In genomic region chr3:58350627-58351013, GRCh38 we compare ENCODE assay signal across 10 cellular contexts. TPM values are rescaled to one million over a fixed set of nuclear protein-coding genes. Genes with fewer than 3 reads are reported as not detected.
DNase-seq lines count a peak whose midpoint lies in the region; ATAC-seq, FAIRE-seq and TF ChIP-seq lines count a peak whose summit lies in the region.
"Had no signal": no experiment of that assay in that cellular context is flagged by ENCODE, and none has a peak within 500 bp of the region (broad histone marks: within the 10 kb centered on the region; RNA-seq: fewer than 3 reads in every experiment).

No MANE protein-coding gene starts in this region.

- ATAC-seq in T-helper 17 cell (no peak), GM19397 (IDR thresholded peaks at IDR 0.05; ENCODE audit: unreplicated experiment) (no peak)

- H3K9me3 ChIP-seq in T-helper 17 cell (ENCODE audit: control insufficient read depth, low read length, poor library complexity, severe bottlenecking): no peaks in the 10 kb centered on the region
- no peaks in the 10 kb centered on the region for H3K9me3 ChIP-seq in kidney (ENCODE audit: control insufficient read depth in 1 of 2, low read length in 2 of 2)
- H3K9me3 ChIP-seq: ascending aorta had no signal

- no peak overlapping the region for H3K4me3 ChIP-seq in kidney (ENCODE audit: low read length in 2 of 2)
- H3K4me3 ChIP-seq: ascending aorta had no signal

- FAIRE-seq in kidney (lab: Jason Lieb, UNC): no peak
- FAIRE-seq: H54 had no signal

- intact Hi-C loops in CD14-positive monocyte (cut with micrococcal nuclease): loop anchor here in 1 of 2 donors (2.0 kb wide), 1 partner anchor 14 kb away; no protein-coding TSS in a partner anchor
- intact Hi-C loops in kidney (cut with DNase I): no loop called here

- peaks cover 8 to 10% of the 10 kb centered on the region in 2 donors for H3K4me1 ChIP-seq in kidney (ENCODE audit: control insufficient read depth in 1 of 2, insufficient read depth in 1 of 2, low read depth in 1 of 2, low read length in 2 of 2)
- H3K4me1 ChIP-seq: ascending aorta had no signal

- H3K9me3 Mint-ChIP-seq in CD14-positive monocyte: no peaks in the 10 kb centered on the region
- H3K9me3 Mint-ChIP-seq in HFFc6: no peaks in the 10 kb centered on the region

- H3K36me3 Mint-ChIP-seq in CD14-positive monocyte (peaks cover 9 to 11% of the 10 kb centered on the region in 2 donors), HFFc6 (ENCODE audit: low read depth) (no peaks in the 10 kb centered on the region), T-helper 17 cell (ENCODE audit: low read depth) (no peaks in the 10 kb centered on the region)

- H3K36me3 ChIP-seq in kidney (ENCODE audit: control insufficient read depth in 1 of 2, insufficient read depth in 2 of 2, low read length in 2 of 2): no peaks in the 10 kb centered on the region
- H3K36me3 ChIP-seq: ascending aorta had no signal

- H3K4me1 Mint-ChIP-seq in CD14-positive monocyte (peaks cover 84% of the 10 kb centered on the region), HFFc6 (ENCODE audit: low read depth) (peaks cover 30% of the 10 kb centered on the region), T-helper 17 cell (peaks cover 31% of the 10 kb centered on the region)

- H3K27ac Mint-ChIP-seq in CD14-positive monocyte (peak overlapping the region; percentile 90 to 98 (median 93)), HFFc6 (peak overlapping the region; percentile 64), T-helper 17 cell (no peak overlapping the region)

- DNase-seq in CD14-positive monocyte (ENCODE audit: low spot score): no peak
- peak; percentile 32 for DNase-seq in HFFc6
- no peak for DNase-seq in T-helper 17 cell
- DNase-seq in kidney: no peak
- DNase-seq in NCI-H2081 (lab: John Stamatoyannopoulos, UW): no peak
- no peak for DNase-seq in DMS79 (lab: John Stamatoyannopoulos, UW)
- no peak for DNase-seq in mucosa of gallbladder (ENCODE audit: low spot score)

- TF ChIP-seq CTCF in CD14-positive monocyte (IDR thresholded peaks at IDR 0.05) (no peak), HFFc6 (IDR thresholded peaks at IDR 0.05) (no peak), kidney (IDR thresholded peaks at IDR 0.05; ENCODE audit: borderline replicate concordance, extremely low read depth, insufficient read depth) (no peak)

- H3K27ac ChIP-seq in kidney (ENCODE audit: low read depth in 2 of 2, low read length in 2 of 2): peak overlapping the region; percentile 52 to 86
- H3K27ac ChIP-seq: ascending aorta had no signal

- peak overlapping the region in 1 of 2 donors; percentile 38 for H3K9ac ChIP-seq in kidney (ENCODE audit: low read length in 2 of 2)

- H3K4me3 Mint-ChIP-seq in CD14-positive monocyte: peak overlapping the region; percentile 32 to 57
- no peak overlapping the region for H3K4me3 Mint-ChIP-seq in HFFc6
- H3K4me3 Mint-ChIP-seq in T-helper 17 cell: peak overlapping the region; percentile 25

- H3K27me3 Mint-ChIP-seq in CD14-positive monocyte (ENCODE audit: low read depth in 3 of 3) (no peaks in the 10 kb centered on the region), HFFc6 (ENCODE audit: insufficient read depth) (peaks cover 2% of the 10 kb centered on the region; the same call in 1 of the 2 replicates), T-helper 17 cell (no peaks in the 10 kb centered on the region)

RNA-seq across cellular contexts. Expression of gene PXK, which starts 17.9 kb away (rescaled TPM):
- polyA plus RNA-seq in CD14-positive monocyte (10 to 100 TPM; 52.9 to 54.0 TPM), kidney (ENCODE audit: insufficient read depth, low read depth, low replicate concordance) (21.6 TPM)
- total RNA-seq in HFFc6 (2021; fragmentation: NEBNext Ultra II Directional; extraction: Animal tissue kit (Norgen Biotek cat#: 25700)): 10 to 100 TPM; 16.3 to 25.1 (median 21.1) TPM
- total RNA-seq in T-helper 17 cell (10 to 100 TPM; 20.1 to 23.1 TPM), kidney (24.8 TPM), mucosa of gallbladder (23.2 TPM)

RNA-seq across cellular contexts. Expression of gene HTD2, which starts 44.3 kb away (rescaled TPM):
- 10 to 100 TPM; 10.5 to 17.3 TPM for polyA plus RNA-seq in CD14-positive monocyte
- 1 to 10 TPM; 5.1 to 8.7 (median 6.3) TPM for total RNA-seq in HFFc6 (2021; fragmentation: NEBNext Ultra II Directional; extraction: Animal tissue kit (Norgen Biotek cat#: 25700))
- total RNA-seq in T-helper 17 cell: 1 to 10 TPM; 6.9 to 7.3 TPM
- 7.8 TPM for total RNA-seq in kidney
- polyA plus RNA-seq in kidney (ENCODE audit: insufficient read depth, low read depth, low replicate concordance): 6.4 TPM
- total RNA-seq in mucosa of gallbladder: 10.6 TPM

RNA-seq across cellular contexts. Expression of gene RPP14, which starts 44.6 kb away (rescaled TPM):
- polyA plus RNA-seq in CD14-positive monocyte: 1 to 10 TPM; 3.5 to 8.8 TPM
- total RNA-seq in HFFc6 (2021; fragmentation: NEBNext Ultra II Directional; extraction: Animal tissue kit (Norgen Biotek cat#: 25700)): 10 to 100 TPM; 14.5 to 19.9 (median 16.0) TPM
- total RNA-seq in T-helper 17 cell: 10 to 100 TPM; 16.4 to 19.4 TPM
- 14.9 TPM for total RNA-seq in kidney
- 12.0 TPM for polyA plus RNA-seq in kidney (ENCODE audit: insufficient read depth, low read depth, low replicate concordance)
- 13.7 TPM for total RNA-seq in mucosa of gallbladder
